In genomic region chr6:79375635-79376425, GRCh38 we compare ENCODE assay signal across 21 cellular contexts.
"Had no signal": no experiment of that assay in that cellular context is flagged by ENCODE, and none has a peak within 500 bp of the region (broad histone marks: within the 10 kb centered on the region; RNA-seq: fewer than 3 reads in every experiment).

No MANE protein-coding gene starts in this region.

- H3K27me3 ChIP-seq: neutrophil, pancreas, stomach had no signal

- H3K4me3 ChIP-seq: pancreas, smooth muscle cell, stomach had no signal

- H3K27me3 Mint-ChIP-seq: activated naive CD4-positive, alpha-beta T cell treated with anti-CD3 and anti-CD28 coated beads, Interleukin-2, amount 10 ng/mL, durations not matched to agents 7 days and 5 days; brain; effector memory CD8-positive, alpha-beta T cell had no signal

- H3K27ac Mint-ChIP-seq: activated naive CD4-positive, alpha-beta T cell treated with anti-CD3 and anti-CD28 coated beads, Interleukin-2, amount 10 ng/mL, durations not matched to agents 7 days and 5 days; activated naive CD8-positive, alpha-beta T cell treated with anti-CD3 and anti-CD28 coated beads, Interleukin-2, amount 50 U/mL, for 24 hours; brain; effector memory CD8-positive, alpha-beta T cell; naive thymus-derived CD4-positive, alpha-beta T cell had no signal

- H3K9me3 Mint-ChIP-seq: activated naive CD4-positive, alpha-beta T cell treated with anti-CD3 and anti-CD28 coated beads, Interleukin-2, amount 10 ng/mL, durations not matched to agents 7 days and 5 days; activated naive CD8-positive, alpha-beta T cell treated with anti-CD3 and anti-CD28 coated beads, Interleukin-2, amount 50 U/mL, for 24 hours; effector memory CD8-positive, alpha-beta T cell had no signal

- H3K4me1 ChIP-seq: pancreas had no signal

- H3K4me1 Mint-ChIP-seq: activated naive CD4-positive, alpha-beta T cell treated with anti-CD3 and anti-CD28 coated beads, Interleukin-2, amount 10 ng/mL, durations not matched to agents 7 days and 5 days; activated naive CD8-positive, alpha-beta T cell treated with anti-CD3 and anti-CD28 coated beads, Interleukin-2, amount 50 U/mL, for 24 hours had no signal

- H3K36me3 Mint-ChIP-seq: activated naive CD4-positive, alpha-beta T cell treated with anti-CD3 and anti-CD28 coated beads, Interleukin-2, amount 10 ng/mL, durations not matched to agents 7 days and 5 days; brain; naive thymus-derived CD4-positive, alpha-beta T cell had no signal

- H3K4me3 Mint-ChIP-seq: activated naive CD4-positive, alpha-beta T cell treated with anti-CD3 and anti-CD28 coated beads, Interleukin-2, amount 10 ng/mL, durations not matched to agents 7 days and 5 days; activated naive CD8-positive, alpha-beta T cell treated with anti-CD3 and anti-CD28 coated beads, Interleukin-2, amount 50 U/mL, for 24 hours; brain; effector memory CD8-positive, alpha-beta T cell; naive thymus-derived CD4-positive, alpha-beta T cell had no signal

- ATAC-seq: activated naive CD8-positive, alpha-beta T cell treated with anti-CD3 and anti-CD28 coated beads, Interleukin-2, amount 50 U/mL, for 24 hours; effector memory CD8-positive, alpha-beta T cell; naive thymus-derived CD4-positive, alpha-beta T cell; pancreas; sciatic nerve had no signal

- H3K9me3 ChIP-seq: neutrophil, pancreas had no signal

- DNase-seq: activated CD4-positive, alpha-beta T cell treated with anti-CD3 and anti-CD28 coated beads for 1 hour; activated CD8-positive, alpha-beta memory T cell treated with anti-CD3 and anti-CD28 coated beads for 24 hours; activated CD8-positive, alpha-beta memory T cell treated with anti-CD3 and anti-CD28 coated beads, Interleukin-2, amount 50 U/mL, for 48 hours; activated effector memory CD4-positive, alpha-beta T cell treated with Interleukin-2 at 50 U/mL for 16 hours; activated naive CD4-positive, alpha-beta T cell treated with anti-CD3 and anti-CD28 coated beads, Interleukin-2, amount 10 ng/mL, durations not matched to agents 7 days and 5 days; activated naive CD8-positive, alpha-beta T cell treated with anti-CD3 and anti-CD28 coated beads, Interleukin-2, amount 50 U/mL, for 24 hours; activated T-cell treated with anti-CD3 and anti-CD28 coated beads, Interleukin-2, amount 50 U/mL, for 48 hours; anterior cingulate cortex; caudate nucleus; effector memory CD8-positive, alpha-beta T cell; foreskin fibroblast; mesenchymal stem cell; naive thymus-derived CD4-positive, alpha-beta T cell; pancreas; stimulated activated CD4-positive, alpha-beta T cell treated with anti-CD3 and anti-CD28 coated beads, Interleukin-4, amount 100 ng/mL, for 1 hour; stomach; trophoblast cell had no signal

- H3K36me3 ChIP-seq: neutrophil, pancreas, stomach had no signal
